In the genomic region with DNA sequence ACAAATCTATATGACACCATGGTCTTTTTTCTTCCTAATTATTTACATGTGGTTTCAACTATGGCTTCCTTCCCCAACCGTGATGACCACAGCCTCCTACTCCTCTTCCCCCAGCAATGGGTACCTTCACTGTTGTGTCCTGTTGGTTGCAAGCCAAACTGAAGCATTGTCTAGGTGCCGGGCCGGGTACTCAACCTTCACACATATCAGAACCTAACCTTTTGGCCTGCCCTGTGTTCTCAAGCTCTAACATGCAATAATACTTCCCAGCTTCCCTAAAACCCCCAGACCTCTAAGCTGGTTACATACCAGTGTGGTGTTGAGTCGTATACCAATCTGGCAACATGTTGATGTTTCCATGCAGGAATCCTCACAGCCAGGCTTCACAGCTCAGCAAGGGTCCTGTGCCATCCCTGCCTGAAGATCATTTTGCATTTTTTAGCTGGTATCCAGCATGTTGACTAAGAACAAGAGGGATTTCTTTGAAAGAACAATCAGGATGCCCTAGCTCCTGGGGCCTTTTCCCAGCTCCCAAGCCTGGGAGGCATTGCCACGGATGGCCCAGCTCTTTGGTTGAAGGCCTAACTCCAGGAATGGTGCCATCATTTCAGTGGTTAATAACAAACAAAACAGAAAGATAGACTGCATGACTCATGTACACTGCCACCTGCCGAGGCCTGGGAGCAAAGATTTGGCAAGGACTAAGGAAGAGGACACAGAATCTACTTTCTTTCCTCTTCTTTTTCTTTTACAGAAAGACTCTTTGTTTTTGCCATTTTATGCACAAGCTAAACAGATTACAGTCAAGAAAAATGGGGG, we compare ENCODE assay signal across 13 cellular contexts.
DNase-seq lines count a peak whose midpoint lies in the region; ATAC-seq, FAIRE-seq and TF ChIP-seq lines count a peak whose summit lies in the region.
"Had no signal": no experiment of that assay in that cellular context is flagged by ENCODE, and none has a peak within 500 bp of the region (broad histone marks: within the 10 kb centered on the region; RNA-seq: fewer than 3 reads in every experiment).

No MANE protein-coding gene starts in this region.

- peaks cover 2% of the 10 kb centered on the region for H3K9me3 Mint-ChIP-seq in MCF 10A (ENCODE audit: unreplicated experiment)
- peaks cover 9% of the 10 kb centered on the region for H3K9me3 Mint-ChIP-seq in astrocyte (ENCODE audit: unreplicated experiment)

- no peaks in the 10 kb centered on the region for H3K27me3 ChIP-seq in breast epithelium
- no peaks in the 10 kb centered on the region for H3K27me3 ChIP-seq in astrocyte (ENCODE audit: insufficient read depth, low read length)
- no peaks in the 10 kb centered on the region for H3K27me3 ChIP-seq in small intestine (ENCODE audit: control insufficient read depth in 2 of 2, insufficient read depth in 2 of 2, low read length in 2 of 2)
- H3K27me3 ChIP-seq: upper lobe of left lung had no signal

- no peaks in the 10 kb centered on the region for H3K79me2 ChIP-seq in astrocyte (ENCODE audit: insufficient read depth, low read length)

- H3K9ac ChIP-seq in astrocyte (ENCODE audit: low read length) = no peak overlapping the region

- POLR2A ChIA-PET in MCF 10A (lab: Yijun Ruan, JAX) = interaction anchor here (0.6 to 0.9 kb wide), 4 partner anchors 53 to 1449 kb away, joined by 3 to 4 read pairs (median 4); no protein-coding TSS in a partner anchor

- H3K9me3 ChIP-seq in breast epithelium = peaks cover 0 to 12% of the 10 kb centered on the region in 2 donors
- H3K9me3 ChIP-seq in astrocyte (ENCODE audit: insufficient read depth, low read depth, low read length) = no peaks in the 10 kb centered on the region
- no peaks in the 10 kb centered on the region for H3K9me3 ChIP-seq in small intestine (ENCODE audit: control insufficient read depth, low read depth)

- DNase-seq in MCF 10A (ENCODE audit: unreplicated experiment) = peak; percentile 81
- no peak for DNase-seq in breast epithelium (ENCODE audit: low spot score in 2 of 2)
- DNase-seq in astrocyte (ENCODE audit: low read depth) = peak; percentile 77
- DNase-seq in inferior parietal cortex (ENCODE audit: extremely low spot score) = peak; percentile 23
- no peak for DNase-seq in cardiac septum (ENCODE audit: low spot score)
- no peak for DNase-seq in RKO (ENCODE audit: low spot score)
- no peak for DNase-seq in small intestine
- DNase-seq: activated CD4-positive, alpha-beta T cell treated with anti-CD3 and anti-CD28 coated beads, Interleukin-2, amount 10 ng/mL, durations not matched to agents 24 days and 14 days; AML-193; heart right ventricle; NCI-H1417; upper lobe of left lung had no signal

- H3K4me2 ChIP-seq in astrocyte (ENCODE audit: low read length) = no peak overlapping the region

- no peak for TF ChIP-seq POLR2A in breast epithelium (IDR thresholded peaks at IDR 0.05)

- BruUV-seq in MCF 10A (replicated peaks; lab: Mats Ljungman, UMichigan) = no TSS peak

- CTCF ChIA-PET in MCF 10A (lab: Yijun Ruan, JAX) = interaction anchor here (0.6 to 2.2 kb wide), 17 partner anchors 8 to 718 kb away, joined by 3 to 6 read pairs (median 4); no protein-coding TSS in a partner anchor

- ATAC-seq in HG02759 (IDR thresholded peaks at IDR 0.05; ENCODE audit: unreplicated experiment) = no peak
- ATAC-seq: heart right ventricle had no signal

- intact Hi-C loops in MCF 10A (cut with micrococcal nuclease) (loop anchor here (10.0 kb wide), 1 partner anchor 380 kb away; no protein-coding TSS in a partner anchor), breast epithelium (cut with DNase I; ENCODE audit: low total_unique reads) (no loop called here), cardiac septum (cut with DNase I) (no loop called here)

- H3K27ac Mint-ChIP-seq in MCF 10A (ENCODE audit: low read depth, unreplicated experiment) (peak overlapping the region; percentile 52), astrocyte (ENCODE audit: unreplicated experiment) (no peak overlapping the region)
- H3K27ac Mint-ChIP-seq: activated CD4-positive, alpha-beta T cell treated with anti-CD3 and anti-CD28 coated beads, Interleukin-2, amount 10 ng/mL, durations not matched to agents 24 days and 14 days had no signal

- H4K20me1 ChIP-seq in astrocyte (ENCODE audit: insufficient read depth, low read length) = no peaks in the 10 kb centered on the region

- no peak overlapping the region for H3K27ac ChIP-seq in breast epithelium
- no peak overlapping the region for H3K27ac ChIP-seq in astrocyte (ENCODE audit: low read depth, low read length)
- H3K27ac ChIP-seq in small intestine (ENCODE audit: low read depth in 1 of 2, low read length in 1 of 2) = no peak overlapping the region
- H3K27ac ChIP-seq: heart right ventricle, upper lobe of left lung had no signal

- no peaks in the 10 kb centered on the region for H3K4me1 ChIP-seq in breast epithelium
- peaks cover 6% of the 10 kb centered on the region for H3K4me1 ChIP-seq in astrocyte (ENCODE audit: insufficient read depth, low read length)
- no peaks in the 10 kb centered on the region for H3K4me1 ChIP-seq in small intestine (ENCODE audit: control insufficient read depth in 2 of 2, insufficient read depth in 1 of 2, low read depth in 1 of 2, low read length in 1 of 2)
- H3K4me1 ChIP-seq: heart right ventricle, upper lobe of left lung had no signal

- H2AFZ ChIP-seq in astrocyte (ENCODE audit: low read depth, low read length) = no peak overlapping the region

- FAIRE-seq in astrocyte (lab: Jason Lieb, UNC) (no peak), small intestine (lab: Jason Lieb, UNC) (no peak)

- H3K4me1 Mint-ChIP-seq in MCF 10A (ENCODE audit: insufficient read depth, unreplicated experiment) (peaks cover 11% of the 10 kb centered on the region), astrocyte (ENCODE audit: low read depth, unreplicated experiment) (peaks cover 8% of the 10 kb centered on the region)
- H3K4me1 Mint-ChIP-seq: activated CD4-positive, alpha-beta T cell treated with anti-CD3 and anti-CD28 coated beads, Interleukin-2, amount 10 ng/mL, durations not matched to agents 24 days and 14 days had no signal

- no peaks in the 10 kb centered on the region for H3K36me3 ChIP-seq in breast epithelium
- H3K36me3 ChIP-seq in astrocyte (ENCODE audit: insufficient read depth, low read length) = no peaks in the 10 kb centered on the region
- H3K36me3 ChIP-seq in small intestine (ENCODE audit: control insufficient read depth in 2 of 2, insufficient read depth in 2 of 2, low read length in 2 of 2) = no peaks in the 10 kb centered on the region
- H3K36me3 ChIP-seq: heart right ventricle, upper lobe of left lung had no signal

- H3K27me3 Mint-ChIP-seq in MCF 10A (ENCODE audit: insufficient read depth, unreplicated experiment) (no peaks in the 10 kb centered on the region), astrocyte (ENCODE audit: low read depth, unreplicated experiment) (peaks cover 5% of the 10 kb centered on the region)
- H3K27me3 Mint-ChIP-seq: activated CD4-positive, alpha-beta T cell treated with anti-CD3 and anti-CD28 coated beads, Interleukin-2, amount 10 ng/mL, durations not matched to agents 24 days and 14 days had no signal

- peak; percentile 19 for TF ChIP-seq CTCF in MCF 10A (IDR thresholded peaks at IDR 0.05; ENCODE audit: unreplicated experiment)
- TF ChIP-seq CTCF in breast epithelium (IDR thresholded peaks at IDR 0.05) = no peak
- peak; percentile 8 for TF ChIP-seq CTCF in astrocyte (IDR thresholded peaks at IDR 0.05; ENCODE audit: insufficient read depth, low read depth, low read length)

- no peaks in the 10 kb centered on the region for H3K36me3 Mint-ChIP-seq in MCF 10A (ENCODE audit: insufficient read depth, unreplicated experiment)
- no peaks in the 10 kb centered on the region for H3K36me3 Mint-ChIP-seq in astrocyte (ENCODE audit: low read depth, unreplicated experiment)

- H3K4me3 Mint-ChIP-seq in MCF 10A (ENCODE audit: unreplicated experiment) (no peak overlapping the region), astrocyte (ENCODE audit: unreplicated experiment) (no peak overlapping the region)
- H3K4me3 Mint-ChIP-seq: activated CD4-positive, alpha-beta T cell treated with anti-CD3 and anti-CD28 coated beads, Interleukin-2, amount 10 ng/mL, durations not matched to agents 24 days and 14 days had no signal

- no peak overlapping the region for H3K4me3 ChIP-seq in breast epithelium
- no peak overlapping the region for H3K4me3 ChIP-seq in astrocyte (ENCODE audit: insufficient read depth, low read depth, low read length)
- no peak overlapping the region for H3K4me3 ChIP-seq in small intestine (ENCODE audit: low read depth in 1 of 2, low read length in 2 of 2)
- H3K4me3 ChIP-seq: heart right ventricle, upper lobe of left lung had no signal

- 40 to 66% (median 47%) methylated on average over 6 of the region's 6 CpGs for WGBS in small intestine, 3 donors

Comparison
In these comparisons a context has a peak if more than half of its experiments do, and no peak if none do; other contexts are left out.
1. DNase-seq: peak in MCF 10A (single experiment), astrocyte (single experiment) and inferior parietal cortex (single experiment); none in breast epithelium (0 of 2), cardiac septum (single experiment), RKO (single experiment) and small intestine (single experiment).
2. CTCF ChIP-seq: peak in MCF 10A (single experiment) and astrocyte (single experiment); none in breast epithelium (0 of 3).